In the genomic region with DNA sequence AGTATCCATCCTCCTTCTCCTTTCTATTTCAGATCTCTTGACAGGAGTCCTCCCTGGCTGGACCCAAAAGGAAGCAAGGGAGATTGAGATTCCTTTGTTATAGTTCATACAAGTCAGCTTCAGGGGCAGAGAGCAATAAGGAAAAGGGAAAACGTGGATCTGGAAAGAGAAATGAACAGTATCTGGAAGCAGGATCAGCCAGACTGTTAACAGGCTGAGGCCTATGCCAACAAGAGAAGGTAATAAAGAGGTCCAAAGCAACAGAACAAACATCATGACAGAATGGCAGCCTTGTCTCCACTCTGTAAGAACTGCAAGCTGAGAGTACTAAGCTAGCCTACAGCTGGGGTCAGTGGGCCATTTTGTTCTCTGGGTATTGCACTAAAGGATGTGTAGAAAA, we compare ENCODE assay signal across 24 cellular contexts.
"Had no signal": no experiment of that assay in that cellular context is flagged by ENCODE, and none has a peak within 500 bp of the region (broad histone marks: within the 10 kb centered on the region; RNA-seq: fewer than 3 reads in every experiment).

No MANE protein-coding gene starts in this region.

- ATAC-seq: heart right ventricle; left cardiac atrium; left lung; naive thymus-derived CD4-positive, alpha-beta T cell; natural killer cell treated with Interleukin-12 subunit alpha and Interleukin-12 subunit beta and Interleukin-15 and Interleukin-18, amount 100 ng/mL, for 72 hours; sciatic nerve; stimulated activated effector memory CD8-positive, alpha-beta T cell treated with anti-CD3 and anti-CD28 coated beads, Interleukin-12 subunit alpha, Interleukin-12 subunit beta, amount 100 ng/mL, for 72 hours had no signal

- DNase-seq: heart right ventricle; hippocampal formation; kidney glomerular epithelial cell; left cardiac atrium; left lung; mesendoderm; naive thymus-derived CD4-positive, alpha-beta T cell; occipital lobe; spleen; stimulated activated CD4-positive, alpha-beta T cell treated with anti-CD3 and anti-CD28 coated beads, Interleukin-4, amount 100 ng/mL, for 24 hours; stimulated activated naive CD4-positive, alpha-beta T cell; uterus had no signal

- H3K27ac ChIP-seq: heart right ventricle, left lung, neutrophil, parathyroid adenoma, right atrium auricular region, skin epidermis, spleen, suprapubic skin, thoracic aorta, tibial nerve, uterus had no signal

- FAIRE-seq: keratinocyte had no signal

- H3K27me3 ChIP-seq: heart right ventricle, left lung, neutrophil, right atrium auricular region, spleen, suprapubic skin, tibial nerve, uterus had no signal

- H3K36me3 ChIP-seq: heart right ventricle, left lung, neutrophil, right atrium auricular region, spleen, suprapubic skin, thoracic aorta, tibial nerve, uterus had no signal

- H3K4me1 ChIP-seq: left lung, parathyroid adenoma, suprapubic skin, uterus had no signal

- H3K79me2 ChIP-seq: parathyroid adenoma had no signal

- H3K9me3 ChIP-seq: heart right ventricle, left lung, neutrophil, right atrium auricular region, spleen, suprapubic skin, thoracic aorta, tibial nerve, uterus had no signal

- H3K9ac ChIP-seq: parathyroid adenoma had no signal

- H3K4me3 ChIP-seq: heart right ventricle, left lung, lung, right atrium auricular region, skin epidermis, spleen, suprapubic skin, thoracic aorta, tibial nerve, uterus had no signal

- H2AFZ ChIP-seq: parathyroid adenoma had no signal
